ENCODE assay signal across 27 cellular contexts in the genomic region with DNA sequence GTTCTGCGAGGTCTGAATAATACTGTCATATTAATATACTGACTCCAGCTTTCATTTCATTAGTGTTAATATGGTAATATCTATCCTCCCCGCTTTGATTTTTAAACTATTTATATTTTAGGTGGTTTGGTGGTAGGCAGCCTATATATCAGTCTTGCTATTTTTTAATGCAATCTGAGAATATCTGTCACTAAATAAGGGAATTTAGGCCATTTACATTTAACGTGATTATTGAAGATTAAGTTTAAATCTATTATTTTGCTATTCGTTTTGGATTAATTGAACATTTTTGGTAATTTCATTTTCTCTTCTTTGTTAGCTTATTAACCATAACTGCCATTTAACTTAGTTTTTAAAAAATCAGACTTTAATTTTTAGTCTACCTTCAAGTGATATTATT.
"Had no signal": no experiment of that assay in that cellular context is flagged by ENCODE, and none has a peak within 500 bp of the region (broad histone marks: within the 10 kb centered on the region; RNA-seq: fewer than 3 reads in every experiment).

No MANE protein-coding gene starts in this region.

- H3K36me3 ChIP-seq: stomach, suprapubic skin, thoracic aorta, thyroid gland, tibial artery, tibial nerve, transverse colon, upper lobe of left lung, upper lobe of right lung, uterus, vagina had no signal

- DNase-seq: stimulated activated CD4-positive, alpha-beta T cell treated with anti-CD3 and anti-CD28 coated beads, Interleukin-2, amount 100 ng/mL, for 48 hours; stimulated activated CD4-positive, alpha-beta T cell treated with anti-CD3 and anti-CD28 coated beads, Interleukin-4, amount 100 ng/mL, for 1 hour; stimulated activated CD4-positive, alpha-beta T cell treated with anti-CD3 and anti-CD28 coated beads, Interleukin-4, amount 100 ng/mL, for 24 hours; stimulated activated CD4-positive, alpha-beta T cell treated with anti-CD3 and anti-CD28 coated beads, Interleukin-4, amount 100 ng/mL, for 4 hours; stimulated activated CD8-positive, alpha-beta memory T cell treated with anti-CD3 and anti-CD28 coated beads, Interleukin-4, amount 100 ng/mL, for 48 hours; stimulated activated naive B cell treated with anti-CD40 and anti-IgM and Interleukin-4, amounts not matched to agents 10 μg/mL and 1 μg/mL and 100 μg/mL, for 72 hours; stimulated activated naive CD4-positive, alpha-beta T cell; stimulated activated naive CD4-positive, alpha-beta T cell treated with Interleukin-2 at 50 U/mL for 16 hours; stimulated activated naive CD8-positive, alpha-beta T cell treated with anti-CD3 and anti-CD28 coated beads, Interleukin-15, amount 100 ng/mL, for 72 hours; stimulated activated naive CD8-positive, alpha-beta T cell treated with anti-CD3 and anti-CD28 coated beads, Interleukin-15, Interleukin-2, amounts not matched to agents 100 U/mL and 50 U/mL, for 24 hours; stomach; substantia nigra; testis; thyroid gland; tibial artery; transverse colon; trophoblast cell; upper lobe of left lung; upper lobe of right lung; uterus had no signal

- ATAC-seq: stimulated activated effector memory CD8-positive, alpha-beta T cell treated with anti-CD3 and anti-CD28 coated beads, Interleukin-12 subunit alpha, Interleukin-12 subunit beta, amount 100 ng/mL, for 72 hours; stimulated activated memory B cell treated with anti-CD40 and anti-IgM and Interleukin-4, amounts not matched to agents 10 μg/mL and 1 μg/mL and 100 μg/mL, for 72 hours; stimulated activated naive B cell treated with anti-CD40 and anti-IgM and Interleukin-4, amounts not matched to agents 10 μg/mL and 1 μg/mL and 100 μg/mL, for 72 hours; stimulated activated naive CD8-positive, alpha-beta T cell treated with anti-CD3 and anti-CD28 coated beads, Interleukin-15, amount 100 ng/mL, for 72 hours; stimulated activated naive CD8-positive, alpha-beta T cell treated with anti-CD3 and anti-CD28 coated beads, Interleukin-15, Interleukin-2, amounts not matched to agents 100 U/mL and 50 U/mL, for 24 hours; upper lobe of right lung had no signal

- H3K9me3 ChIP-seq: suprapubic skin, testis had no signal

- H3K27me3 ChIP-seq: stomach, suprapubic skin, testis, thyroid gland, tibial artery, tibial nerve, transverse colon, upper lobe of left lung, upper lobe of right lung, uterus, vagina had no signal

- H3K4me3 ChIP-seq: stomach, suprapubic skin, testis, thoracic aorta, thyroid gland, tibial artery, tibial nerve, transverse colon, upper lobe of left lung, upper lobe of right lung, uterus, vagina had no signal

- H3K27ac ChIP-seq: stomach, suprapubic skin, testis, thoracic aorta, thyroid gland, tibial artery, tibial nerve, transverse colon, upper lobe of left lung, upper lobe of right lung, uterus, vagina had no signal

- FAIRE-seq: urothelium cell line had no signal

- H3K4me1 ChIP-seq: stomach, suprapubic skin, testis, thyroid gland, tibial artery, tibial nerve, transverse colon, upper lobe of left lung, upper lobe of right lung, uterus, vagina had no signal
